Comparison of ENCODE assay signal across 19 cellular contexts in genomic region chr2:69993708-69994107, GRCh38.
"Had no signal": no experiment of that assay in that cellular context is flagged by ENCODE, and none has a peak within 500 bp of the region (broad histone marks: within the 10 kb centered on the region; RNA-seq: fewer than 3 reads in every experiment).

No MANE protein-coding gene starts in this region.

- H3K36me3 ChIP-seq: neural progenitor cell had no signal

- H3K4me3 Mint-ChIP-seq: activated B cell treated with CpG ODN at 0.5 μM for 24 hours; activated CD4-positive, alpha-beta T cell treated with anti-CD3 and anti-CD28 coated beads for 36 hours; activated naive CD8-positive, alpha-beta T cell treated with anti-CD3 and anti-CD28 coated beads for 36 hours; immature natural killer cell; mesothelial cell of epicardium; naive thymus-derived CD8-positive, alpha-beta T cell; neural progenitor cell had no signal

- H3K4me2 ChIP-seq: neural progenitor cell had no signal

- H3K4me3 ChIP-seq: left ventricle myocardium inferior, neural progenitor cell, tibial nerve had no signal

- H3K4me1 ChIP-seq: left ventricle myocardium inferior, neural progenitor cell, tibial nerve had no signal

- H3K9me3 ChIP-seq: left ventricle myocardium inferior, tibial nerve had no signal

- H3K9ac ChIP-seq: neural progenitor cell had no signal

- H3K27me3 Mint-ChIP-seq: activated B cell treated with CpG ODN at 0.5 μM for 24 hours; activated CD4-positive, alpha-beta T cell treated with anti-CD3 and anti-CD28 coated beads for 36 hours; activated naive CD8-positive, alpha-beta T cell treated with anti-CD3 and anti-CD28 coated beads for 36 hours; naive thymus-derived CD8-positive, alpha-beta T cell; progenitor cell of endocrine pancreas had no signal

- H3K27me3 ChIP-seq: neural progenitor cell, tibial nerve had no signal

- H3K27ac Mint-ChIP-seq: activated B cell treated with CpG ODN at 0.5 μM for 24 hours; activated CD4-positive, alpha-beta T cell treated with anti-CD3 and anti-CD28 coated beads for 36 hours; activated naive CD8-positive, alpha-beta T cell treated with anti-CD3 and anti-CD28 coated beads for 36 hours; mesothelial cell of epicardium; naive thymus-derived CD8-positive, alpha-beta T cell; neural progenitor cell; progenitor cell of endocrine pancreas had no signal

- ATAC-seq: activated CD4-positive, alpha-beta T cell treated with anti-CD3 and anti-CD28 coated beads for 36 hours; naive thymus-derived CD8-positive, alpha-beta T cell; stimulated activated naive CD8-positive, alpha-beta T cell treated with anti-CD3 and anti-CD28 coated beads, Interleukin-15, Interleukin-2, amounts not matched to agents 100 U/mL and 50 U/mL, for 24 hours had no signal

- H3K9me3 Mint-ChIP-seq: activated B cell treated with CpG ODN at 0.5 μM for 24 hours; activated naive CD8-positive, alpha-beta T cell treated with anti-CD3 and anti-CD28 coated beads for 36 hours; immature natural killer cell; mesothelial cell of epicardium; naive thymus-derived CD8-positive, alpha-beta T cell; neural progenitor cell had no signal

- DNase-seq: activated B cell treated with CpG ODN at 0.5 μM for 24 hours; activated CD4-positive, alpha-beta T cell treated with anti-CD3 and anti-CD28 coated beads for 36 hours; activated CD4-positive, alpha-beta T cell treated with anti-CD3 and anti-CD28 coated beads, Interleukin-2, amount 50 U/mL, for 4 hours; activated gamma-delta T cell; activated naive CD8-positive, alpha-beta T cell treated with anti-CD3 and anti-CD28 coated beads for 36 hours; activated T-cell treated with anti-CD3 and anti-CD28 coated beads, Interleukin-2, amount 50 U/mL, for 48 hours; foreskin fibroblast; immature natural killer cell; kidney glomerular epithelial cell; left ventricle myocardium inferior; stimulated activated CD4-positive, alpha-beta T cell treated with anti-CD3 and anti-CD28 coated beads, Interleukin-12 subunit alpha, Interleukin-12 subunit beta, amount 100 ng/mL, for 4 hours; stimulated activated CD4-positive, alpha-beta T cell treated with anti-CD3 and anti-CD28 coated beads, Interleukin-4, amount 100 ng/mL, for 4 hours; stimulated activated naive CD8-positive, alpha-beta T cell treated with anti-CD3 and anti-CD28 coated beads, Interleukin-15, Interleukin-2, amounts not matched to agents 100 U/mL and 50 U/mL, for 24 hours; T1000 had no signal

- H3K4me1 Mint-ChIP-seq: activated B cell treated with CpG ODN at 0.5 μM for 24 hours had no signal

- H2AFZ ChIP-seq: neural progenitor cell had no signal

- H3K27ac ChIP-seq: left ventricle myocardium inferior, neural progenitor cell, tibial nerve had no signal
